Comparison of ENCODE assay signal across 10 cellular contexts in the genomic region with DNA sequence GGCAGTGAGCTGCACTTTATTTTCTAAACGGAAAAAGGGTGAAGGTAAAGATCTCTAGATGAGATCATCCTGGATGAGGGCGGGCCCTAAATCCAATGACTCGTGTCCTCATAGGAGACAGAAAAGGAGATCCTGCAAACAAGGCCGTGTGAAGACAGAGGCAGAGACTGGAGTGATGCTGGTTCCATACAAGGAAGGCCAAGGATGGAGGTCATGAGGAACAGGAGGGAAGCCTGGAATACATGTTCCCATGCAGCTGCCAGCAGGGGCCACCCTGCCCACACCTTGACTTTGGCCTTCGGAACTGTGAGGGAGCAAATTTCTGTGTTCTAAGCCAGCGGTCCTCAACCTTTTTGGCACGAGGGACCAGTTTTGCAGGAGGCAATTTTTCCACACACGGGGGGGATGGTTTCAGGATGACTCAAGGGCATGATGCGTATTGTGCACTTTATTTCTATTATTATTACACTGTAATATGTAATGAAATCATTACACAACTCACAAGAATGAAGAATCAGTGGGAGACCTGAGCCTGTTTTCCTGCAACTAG.
DNase-seq lines count a peak whose midpoint lies in the region; ATAC-seq, FAIRE-seq and TF ChIP-seq lines count a peak whose summit lies in the region.
"Had no signal": no experiment of that assay in that cellular context is flagged by ENCODE, and none has a peak within 500 bp of the region (broad histone marks: within the 10 kb centered on the region; RNA-seq: fewer than 3 reads in every experiment).

No MANE protein-coding gene starts in this region.

- H3K4me1 ChIP-seq in GM23338 (ENCODE audit: insufficient read depth): no peaks in the 10 kb centered on the region

- no peaks in the 10 kb centered on the region for H3K9me2 ChIP-seq in GM23338 (ENCODE audit: insufficient read depth)

- H3K36me3 ChIP-seq in GM23338 (ENCODE audit: insufficient read depth): no peaks in the 10 kb centered on the region; the same call in 1 of the 2 replicates
- H3K36me3 ChIP-seq: left lung had no signal

- no peaks in the 10 kb centered on the region for H3F3A ChIP-seq in GM23338 (replicated peaks; ENCODE audit: low read depth)

- no peak overlapping the region for H3K4me3 ChIP-seq in GM23338
- no peak overlapping the region for H3K4me3 ChIP-seq in epithelial cell of esophagus (ENCODE audit: low read length)
- H3K4me3 ChIP-seq: left lung had no signal

- H3K36me3 Mint-ChIP-seq in GM23338 (ENCODE audit: low read depth) (peaks cover 4% of the 10 kb centered on the region; the same call in 2 of the 3 replicates), osteocyte (ENCODE audit: unreplicated experiment) (peaks cover 2% of the 10 kb centered on the region)

- no peak overlapping the region for H3K27ac ChIP-seq in GM23338 (ENCODE audit: low read depth)
- H3K27ac ChIP-seq: left lung had no signal

- no peaks in the 10 kb centered on the region for H4K20me1 ChIP-seq in GM23338 (replicated peaks; ENCODE audit: insufficient read depth)

- H3K4me3 Mint-ChIP-seq in GM23338 (no peak overlapping the region), osteocyte (ENCODE audit: unreplicated experiment) (no peak overlapping the region)

- ATAC-seq in GM23338 (no peak), HG03565 (IDR thresholded peaks at IDR 0.05; ENCODE audit: unreplicated experiment) (no peak)
- ATAC-seq: left lung had no signal

- H3K27ac Mint-ChIP-seq in GM23338 (no peak overlapping the region), osteocyte (ENCODE audit: unreplicated experiment) (peak overlapping the region; percentile 56)

- no peak for DNase-seq in GM23338 (ENCODE audit: low spot score)
- peak; percentile 7 for DNase-seq in RCC 7860 (ENCODE audit: low spot score)
- peak; percentile 91 for DNase-seq in epithelial cell of esophagus (ENCODE audit: low read depth)
- DNase-seq in osteocyte (ENCODE audit: extremely low spot score, unreplicated experiment): no peak
- no peak for DNase-seq in activated CD4-positive, CD25-positive, alpha-beta regulatory T cell (lab: John Stamatoyannopoulos, UW)
- DNase-seq in OCI-M2 (lab: John Stamatoyannopoulos, UW; ENCODE audit: unreplicated experiment): no peak
- no peak for DNase-seq in ecto neural progenitor cell (ENCODE audit: low spot score)
- DNase-seq: left lung, NCI-H748 treated with DMSO at 0.1 percent for 48 hours had no signal

- H3K9me3 Mint-ChIP-seq in GM23338 (peaks cover 5% of the 10 kb centered on the region), osteocyte (ENCODE audit: unreplicated experiment) (no peaks in the 10 kb centered on the region)

- H3K27me3 Mint-ChIP-seq in GM23338 (ENCODE audit: insufficient read depth, low read depth, poor library complexity): peaks cover 9% of the 10 kb centered on the region
- H3K27me3 Mint-ChIP-seq in osteocyte (ENCODE audit: unreplicated experiment): no peaks in the 10 kb centered on the region

- H3K4me2 ChIP-seq in GM23338: no peak overlapping the region

- H3K4me1 Mint-ChIP-seq in GM23338: no peaks in the 10 kb centered on the region
- H3K4me1 Mint-ChIP-seq in osteocyte (ENCODE audit: unreplicated experiment): peaks cover 28% of the 10 kb centered on the region

- no peak overlapping the region for H2AFZ ChIP-seq in GM23338

- no peak for FAIRE-seq in RCC 7860 (lab: Jason Lieb, UNC)

- H3K27me3 ChIP-seq in GM23338 (ENCODE audit: insufficient read depth): no peaks in the 10 kb centered on the region
- H3K27me3 ChIP-seq: left lung had no signal

- H3K79me2 ChIP-seq in GM23338 (replicated peaks; ENCODE audit: insufficient read depth): no peaks in the 10 kb centered on the region

- TF ChIP-seq CTCF in GM23338 (conservative IDR thresholded peaks at IDR 0.05; ENCODE audit: low read depth in 2 of 2) (peak; percentile 8 to 50; a peak in 2 of 4 replicates), epithelial cell of esophagus (IDR thresholded peaks at IDR 0.05; ENCODE audit: insufficient read depth, low read depth, low read length, missing control alignments) (no peak), osteocyte (IDR thresholded peaks at IDR 0.05) (peak; percentile 12)

TF ChIP-seq in GM23338, 12 proteins besides CTCF, POLR2A, EP300 and RAD21 (continues in another document):
- TF ChIP-seq STAT1 (IDR thresholded peaks at IDR 0.05; ENCODE audit: unreplicated experiment) (no peak), EZH2 (IDR thresholded peaks at IDR 0.05; ENCODE audit: low read depth, unreplicated experiment) (no peak), NANOG (IDR thresholded peaks at IDR 0.05; ENCODE audit: borderline replicate concordance) (no peak), ZNF331 (CRISPR knock-in tag; IDR thresholded peaks at IDR 0.05; ENCODE audit: low read depth) (no peak), EZH2phosphoT487 (IDR thresholded peaks at IDR 0.05; ENCODE audit: unreplicated experiment) (no peak)
- TF ChIP-seq, protein P1, sequence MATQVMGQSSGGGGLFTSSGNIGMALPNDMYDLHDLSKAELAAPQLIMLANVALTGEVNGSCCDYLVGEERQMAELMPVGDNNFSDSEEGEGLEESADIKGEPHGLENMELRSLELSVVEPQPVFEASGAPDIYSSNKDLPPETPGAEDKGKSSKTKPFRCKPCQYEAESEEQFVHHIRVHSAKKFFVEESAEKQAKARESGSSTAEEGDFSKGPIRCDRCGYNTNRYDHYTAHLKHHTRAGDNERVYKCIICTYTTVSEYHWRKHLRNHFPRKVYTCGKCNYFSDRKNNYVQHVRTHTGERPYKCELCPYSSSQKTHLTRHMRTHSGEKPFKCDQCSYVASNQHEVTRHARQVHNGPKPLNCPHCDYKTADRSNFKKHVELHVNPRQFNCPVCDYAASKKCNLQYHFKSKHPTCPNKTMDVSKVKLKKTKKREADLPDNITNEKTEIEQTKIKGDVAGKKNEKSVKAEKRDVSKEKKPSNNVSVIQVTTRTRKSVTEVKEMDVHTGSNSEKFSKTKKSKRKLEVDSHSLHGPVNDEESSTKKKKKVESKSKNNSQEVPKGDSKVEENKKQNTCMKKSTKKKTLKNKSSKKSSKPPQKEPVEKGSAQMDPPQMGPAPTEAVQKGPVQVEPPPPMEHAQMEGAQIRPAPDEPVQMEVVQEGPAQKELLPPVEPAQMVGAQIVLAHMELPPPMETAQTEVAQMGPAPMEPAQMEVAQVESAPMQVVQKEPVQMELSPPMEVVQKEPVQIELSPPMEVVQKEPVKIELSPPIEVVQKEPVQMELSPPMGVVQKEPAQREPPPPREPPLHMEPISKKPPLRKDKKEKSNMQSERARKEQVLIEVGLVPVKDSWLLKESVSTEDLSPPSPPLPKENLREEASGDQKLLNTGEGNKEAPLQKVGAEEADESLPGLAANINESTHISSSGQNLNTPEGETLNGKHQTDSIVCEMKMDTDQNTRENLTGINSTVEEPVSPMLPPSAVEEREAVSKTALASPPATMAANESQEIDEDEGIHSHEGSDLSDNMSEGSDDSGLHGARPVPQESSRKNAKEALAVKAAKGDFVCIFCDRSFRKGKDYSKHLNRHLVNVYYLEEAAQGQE (IDR thresholded peaks at IDR 0.05; ENCODE audit: unreplicated experiment): no peak

Comparison
In these comparisons a context has a peak if more than half of its experiments do, and no peak if none do; other contexts are left out.
1. DNase-seq: peak in RCC 7860 (single experiment) and epithelial cell of esophagus (single experiment); none in GM23338 (single experiment), osteocyte (single experiment), activated CD4-positive, CD25-positive, alpha-beta regulatory T cell (0 of 4), OCI-M2 (single experiment) and ecto neural progenitor cell (single experiment).